In genomic region chr16:30677931-30678585, GRCh38 we compare ENCODE assay signal across 17 cellular contexts.
A peak's percentile ranks its signal among the peaks of the same experiment; 100 is the strongest.
DNase-seq lines count a peak whose midpoint lies in the region.
"Had no signal": no experiment of that assay in that cellular context is flagged by ENCODE, and none has a peak within 500 bp of the region (broad histone marks: within the 10 kb centered on the region; RNA-seq: fewer than 3 reads in every experiment).

No MANE protein-coding gene starts in this region.

- peak; percentile 29 for DNase-seq in NCI-H526 treated with DMSO at 0.1 percent for 48 hours (lab: John Stamatoyannopoulos, UW)
- peak; percentile 34 for DNase-seq in globus pallidus (ENCODE audit: low spot score)
- DNase-seq in putamen (ENCODE audit: low spot score): peak; percentile 34
- no peak for DNase-seq in DMS 273 treated with DMSO at 0.1 percent for 48 hours (lab: John Stamatoyannopoulos, UW)
- no peak for DNase-seq in SW 1271 (lab: John Stamatoyannopoulos, UW)
- DNase-seq: activated CD4-positive, alpha-beta T cell treated with anti-CD3 and anti-CD28 coated beads, Interleukin-2, amount 50 U/mL, for 1 hour; activated naive CD4-positive, alpha-beta T cell treated with anti-CD3 and anti-CD28 coated beads, Interleukin-2, amount 10 ng/mL, durations not matched to agents 7 days and 5 days; amygdala; CD4-positive, CD25-positive, alpha-beta regulatory T cell; effector memory CD8-positive, alpha-beta T cell; gastrocnemius medialis; hypothalamus; kidney glomerular epithelial cell; NCI-H1092 treated with DMSO at 0.1 percent for 48 hours; NCI-H2029 treated with DMSO at 0.1 percent for 48 hours; NCI-H226; NCI-H774 had no signal

Comparison
In these comparisons a context has a peak if more than half of its experiments do, and no peak if none do; other contexts are left out.
1. DNase-seq: peak in NCI-H526 treated with DMSO at 0.1 percent for 48 hours (single experiment), globus pallidus (single experiment) and putamen (single experiment); none in DMS 273 treated with DMSO at 0.1 percent for 48 hours (single experiment) and SW 1271 (0 of 2).